Comparison of ENCODE assay signal across 18 cellular contexts in genomic region chr10:87603196-87603595, GRCh38.
"Had no signal": no experiment of that assay in that cellular context is flagged by ENCODE, and none has a peak within 500 bp of the region (broad histone marks: within the 10 kb centered on the region; RNA-seq: fewer than 3 reads in every experiment).

No MANE protein-coding gene starts in this region.

- H3K9me3 ChIP-seq: heart right ventricle, sigmoid colon, testis, upper lobe of left lung had no signal

- ATAC-seq: activated T-cell treated with anti-CD3 and anti-CD28 coated beads, Interleukin-2, amount 50 U/mL, for 72 hours; esophagus mucosa; heart right ventricle; naive thymus-derived CD8-positive, alpha-beta T cell; stimulated activated memory B cell treated with anti-CD40 and anti-IgM and Interleukin-4, amounts not matched to agents 10 μg/mL and 1 μg/mL and 100 μg/mL, for 72 hours had no signal

- H3K4me1 ChIP-seq: parathyroid adenoma, sigmoid colon, testis had no signal

- DNase-seq: activated CD4-positive, alpha-beta T cell treated with anti-CD3 and anti-CD28 coated beads, Interleukin-2, amount 50 U/mL, for 1 hour; activated CD8-positive, alpha-beta memory T cell treated with anti-CD3 and anti-CD28 coated beads for 24 hours; activated CD8-positive, alpha-beta memory T cell treated with anti-CD3 and anti-CD28 coated beads, Interleukin-2, amount 50 U/mL, for 48 hours; activated effector memory CD4-positive, alpha-beta T cell treated with anti-CD3 and anti-CD28 coated beads, Interleukin-2, amount 50 U/mL, for 16 hours; activated naive CD4-positive, alpha-beta T cell treated with anti-CD3 and anti-CD28 coated beads, Interleukin-2, amount 50 U/mL, for 16 hours; activated T-cell treated with anti-CD3 and anti-CD28 coated beads, Interleukin-2, amount 50 U/mL, for 72 hours; effector CD4-positive, alpha-beta T cell; heart right ventricle; mesendoderm; naive thymus-derived CD8-positive, alpha-beta T cell; sigmoid colon; stimulated activated CD4-positive, alpha-beta T cell treated with anti-CD3 and anti-CD28 coated beads, Interleukin-4, amount 100 ng/mL, for 24 hours; T1000; testis; upper lobe of left lung had no signal

- H3K27ac ChIP-seq: heart right ventricle, parathyroid adenoma, sigmoid colon, testis, upper lobe of left lung had no signal

- H3K4me3 ChIP-seq: heart right ventricle, sigmoid colon, testis, upper lobe of left lung had no signal

- H3K27me3 ChIP-seq: sigmoid colon, testis, upper lobe of left lung had no signal

- H3K36me3 ChIP-seq: heart right ventricle, sigmoid colon, upper lobe of left lung had no signal
